ENCODE assay signal across 8 cellular contexts in the genomic region with DNA sequence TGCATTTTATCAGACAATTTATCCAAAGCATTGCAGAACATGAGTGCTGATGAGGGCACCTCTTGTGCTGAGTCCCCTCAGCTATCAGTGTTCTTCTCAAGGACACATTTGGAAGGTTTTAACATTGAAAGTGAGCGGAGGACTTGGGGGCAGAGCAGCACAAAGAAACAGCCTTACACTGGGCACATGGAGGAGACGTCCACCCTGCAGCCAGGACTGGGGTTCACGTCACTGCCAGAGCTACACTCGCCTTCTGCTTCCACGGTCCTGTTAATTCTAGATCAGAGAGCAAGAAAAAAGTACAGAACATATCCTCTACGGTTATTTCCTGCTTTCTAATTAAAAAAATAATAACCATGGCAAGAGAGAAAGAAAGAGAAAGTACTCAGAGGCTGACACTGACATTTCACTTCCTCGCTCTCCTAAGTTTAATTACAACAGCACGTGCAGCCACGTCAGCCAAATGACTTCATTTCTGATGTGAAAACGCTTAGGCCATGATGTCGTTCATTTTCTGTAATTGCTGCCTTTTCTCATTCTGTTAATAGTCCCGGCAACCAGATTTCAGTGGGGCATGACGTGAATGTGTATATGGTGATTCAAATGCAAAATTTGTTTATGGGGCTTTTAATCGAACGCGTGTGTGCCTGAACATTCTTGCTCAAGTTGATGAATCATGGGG. TPM values are rescaled to one million over a fixed set of nuclear protein-coding genes. Genes with fewer than 3 reads are reported as not detected.
DNase-seq lines count a peak whose midpoint lies in the region; ATAC-seq, FAIRE-seq and TF ChIP-seq lines count a peak whose summit lies in the region.

No MANE protein-coding gene starts in this region.

- intact Hi-C loops in activated naive CD4-positive, alpha-beta T cell treated with anti-CD3 and anti-CD28 coated beads for 36 hours (cut with micrococcal nuclease), result loop anchor here (1.0 kb wide), 3 partner anchors 87 to 393 kb away; no protein-coding TSS in a partner anchor

- ATAC-seq in HG03045 (IDR thresholded peaks at IDR 0.05; ENCODE audit: unreplicated experiment), result no peak

- TF ChIP-seq POLR2A in GM12891 (IDR thresholded peaks at IDR 0.05; ENCODE audit: low read depth, low read length), result no peak
- no peak for TF ChIP-seq POLR2A in H54 (IDR thresholded peaks at IDR 0.05; ENCODE audit: low read depth, low read length)

- peak overlapping the region; percentile 40 for H3K4me3 Mint-ChIP-seq in activated naive CD4-positive, alpha-beta T cell treated with anti-CD3 and anti-CD28 coated beads for 36 hours

- peak overlapping the region; percentile 46 for H3K27ac Mint-ChIP-seq in activated naive CD4-positive, alpha-beta T cell treated with anti-CD3 and anti-CD28 coated beads for 36 hours

- H3K27me3 Mint-ChIP-seq in activated naive CD4-positive, alpha-beta T cell treated with anti-CD3 and anti-CD28 coated beads for 36 hours (ENCODE audit: low read depth), result no peaks in the 10 kb centered on the region

- CTCF ChIA-PET in activated naive CD4-positive, alpha-beta T cell treated with anti-CD3 and anti-CD28 coated beads for 36 hours (lab: Charles Lee), result interaction anchor here (0.6 to 8.5 kb wide), 7 partner anchors 9 to 444 kb away, joined by 3 to 90 read pairs (median 5); no protein-coding TSS in a partner anchor

- H3K9me3 Mint-ChIP-seq in activated naive CD4-positive, alpha-beta T cell treated with anti-CD3 and anti-CD28 coated beads for 36 hours, result no peaks in the 10 kb centered on the region

- FAIRE-seq in GM12891 (lab: Jason Lieb, UNC), result peak; percentile 77
- no peak for FAIRE-seq in H54 (lab: Jason Lieb, UNC)

- DNase-seq in GM12891 (ENCODE audit: insufficient read length, low spot score) (peak; percentile 36), HT1080 (ENCODE audit: low read depth) (peak; percentile 20), iris pigment epithelial cell (ENCODE audit: low read depth) (peak; percentile 78), NCI-H2196 treated with DMSO at 0.1 percent for 48 hours (lab: John Stamatoyannopoulos, UW; ENCODE audit: unreplicated experiment) (no peak), H54 (ENCODE audit: insufficient read length, low spot score) (no peak), amniotic stem cell (lab: John Stamatoyannopoulos, UW) (no peak)
- DNase-seq in activated naive CD4-positive, alpha-beta T cell treated with anti-CD3 and anti-CD28 coated beads for 36 hours, result peak; percentile 89

- H3K36me3 Mint-ChIP-seq in activated naive CD4-positive, alpha-beta T cell treated with anti-CD3 and anti-CD28 coated beads for 36 hours (ENCODE audit: low read depth), result no peaks in the 10 kb centered on the region

- peaks cover 13% of the 10 kb centered on the region for H3K4me1 Mint-ChIP-seq in activated naive CD4-positive, alpha-beta T cell treated with anti-CD3 and anti-CD28 coated beads for 36 hours (ENCODE audit: low read depth)

TF ChIP-seq in GM12891, 5 proteins besides CTCF, POLR2A, EP300 and RAD21:
- TF ChIP-seq PAX5 (IDR thresholded peaks at IDR 0.05; ENCODE audit: insufficient read depth, low read length, severe bottlenecking), result no peak
- no peak for TF ChIP-seq POLR2AphosphoS5 (IDR thresholded peaks at IDR 0.05; ENCODE audit: low read depth, low read length)
- no peak for TF ChIP-seq POU2F2 (IDR thresholded peaks at IDR 0.05; ENCODE audit: low read depth, low read length)
- peak; percentile 76 for TF ChIP-seq SPI1 (IDR thresholded peaks at IDR 0.05; ENCODE audit: low read depth, low read length)
TF ChIP-seq in GM12891: peak in this region for 1.

RNA-seq across cellular contexts. Expression of gene PRND, which starts 5.1 kb away (rescaled TPM):
- polyA plus RNA-seq in GM12891 (2012; ENCODE audit: low read depth, missing spikeins), result not detected
- total RNA-seq in HT1080 (2014; rRNA removed; shearing (Covaris generic)), result 0.18 and 0.27 TPM in 2 replicates
- 0.06 TPM in 1 of 2 replicates, not detected in the other for polyA plus RNA-seq in HT1080 (2015; cell fraction: cytosol; rRNA removed)
- polyA plus RNA-seq in HT1080 (2015; cell fraction: nucleus; rRNA removed), result not detected in 2 replicates
- total RNA-seq in activated naive CD4-positive, alpha-beta T cell treated with anti-CD3 and anti-CD28 coated beads for 36 hours, result not detected

RNA-seq across cellular contexts. Expression of gene PRNP, which starts 40.6 kb away (rescaled TPM):
- polyA plus RNA-seq in GM12891 (2012; ENCODE audit: low read depth, missing spikeins), result 5.0 TPM
- 235 and 365 TPM in 2 replicates for total RNA-seq in HT1080 (2014; rRNA removed; shearing (Covaris generic))
- polyA plus RNA-seq in HT1080 (2015; cell fraction: cytosol; rRNA removed), result 427 and 471 TPM in 2 replicates
- 379 and 393 TPM in 2 replicates for polyA plus RNA-seq in HT1080 (2015; cell fraction: nucleus; rRNA removed)
- 10 to 100 TPM; 37.4 to 37.6 TPM for total RNA-seq in activated naive CD4-positive, alpha-beta T cell treated with anti-CD3 and anti-CD28 coated beads for 36 hours

Comparison
In these comparisons a context has a peak if more than half of its experiments do, and no peak if none do; other contexts are left out.
1. DNase-seq: peak in GM12891 (single experiment), HT1080 (single experiment), activated naive CD4-positive, alpha-beta T cell treated with anti-CD3 and anti-CD28 coated beads for 36 hours (single experiment) and iris pigment epithelial cell (single experiment); none in NCI-H2196 treated with DMSO at 0.1 percent for 48 hours (single experiment), H54 (single experiment) and amniotic stem cell (single experiment).